Comparison of ENCODE assay signal across 27 cellular contexts in the genomic region with DNA sequence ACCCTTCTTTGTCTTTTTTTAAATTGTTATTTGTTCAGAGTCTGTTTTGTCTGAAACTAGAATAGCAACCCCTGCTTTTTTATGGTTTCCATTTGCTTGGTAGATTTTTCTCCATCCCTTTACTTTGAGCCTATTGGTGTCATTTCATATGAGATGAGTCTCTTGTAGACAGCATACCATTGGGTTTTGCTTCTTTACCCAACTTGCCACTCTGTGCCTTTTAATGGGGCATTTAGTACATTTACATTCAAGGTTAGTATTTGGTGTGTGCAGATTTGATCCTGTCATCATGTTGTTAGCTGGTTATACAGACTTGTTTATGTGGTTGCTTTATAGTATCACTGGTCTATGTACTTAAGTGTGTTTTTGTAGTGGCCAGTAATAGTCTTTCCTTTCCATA. TPM values are rescaled to one million over a fixed set of nuclear protein-coding genes. Genes with fewer than 3 reads are reported as not detected.
DNase-seq lines count a peak whose midpoint lies in the region; ATAC-seq, FAIRE-seq and TF ChIP-seq lines count a peak whose summit lies in the region.
"Had no signal": no experiment of that assay in that cellular context is flagged by ENCODE, and none has a peak within 500 bp of the region (broad histone marks: within the 10 kb centered on the region; RNA-seq: fewer than 3 reads in every experiment).

No MANE protein-coding gene starts in this region.

- DNase-seq in HCT116 (ENCODE audit: low read depth, low spot score), result no peak
- DNase-seq in adipocyte (ENCODE audit: low read depth), result no peak
- DNase-seq in GM12878 (ENCODE audit: low read depth, low spot score), result no peak
- DNase-seq in activated CD8-positive, alpha-beta T cell treated with anti-CD3 and anti-CD28 coated beads for 36 hours, result no peak
- DNase-seq: 8988T; ACHN; BE2C; C1 segment of cervical spinal cord; CD4-positive, alpha-beta memory T cell; CD4-positive, CD25-positive, alpha-beta regulatory T cell; CD8-positive, alpha-beta memory T cell; COR-L47; DMS 273 treated with DMSO at 0.1 percent for 48 hours; DMS153; DMS53; DMS79; DND-41; GF-D8 had no signal

- in situ Hi-C loops in GM12878 (cut with MboI), result no loop called here

- H3K36me3 ChIP-seq in HCT116 (ENCODE audit: control insufficient read depth in 1 of 2, insufficient read depth in 2 of 2, low read length in 2 of 2) (no peaks in the 10 kb centered on the region), adipocyte (ENCODE audit: control insufficient read depth, insufficient read depth, low read length, severe bottlenecking) (no peaks in the 10 kb centered on the region), GM12878 (ENCODE audit: control insufficient read depth in 2 of 2, insufficient read depth in 2 of 2, low read length in 1 of 2) (no peaks in the 10 kb centered on the region; a peak in 2 of 4 replicates)
- H3K36me3 ChIP-seq: BE2C had no signal

- no peaks in the 10 kb centered on the region for H3K27me3 Mint-ChIP-seq in activated CD8-positive, alpha-beta T cell treated with anti-CD3 and anti-CD28 coated beads for 36 hours
- H3K27me3 Mint-ChIP-seq: CD4-positive, alpha-beta memory T cell; CD4-positive, CD25-positive, alpha-beta regulatory T cell; CD8-positive, alpha-beta memory T cell had no signal

- no peak for TF ChIP-seq CTCF in HCT116 (IDR thresholded peaks at IDR 0.05 in 2 of 3, conservative IDR thresholded peaks at IDR 0.05 in 1 of 3; ENCODE audit: borderline replicate concordance in 1 of 3, insufficient read depth in 1 of 3, low read depth in 2 of 3, low read length in 2 of 3)
- no peak for TF ChIP-seq CTCF in GM12878 (IDR thresholded peaks at IDR 0.05 in 2 of 3, conservative IDR thresholded peaks at IDR 0.05 in 1 of 3; ENCODE audit: control insufficient read depth in 2 of 3, extremely low read depth in 1 of 3, insufficient read depth in 1 of 3, low read depth in 3 of 3, low read length in 3 of 3)
- no peak for TF ChIP-seq CTCF in activated CD8-positive, alpha-beta T cell treated with anti-CD3 and anti-CD28 coated beads for 36 hours (IDR thresholded peaks at IDR 0.05)

- TF ChIP-seq RAD21 in HCT116 (IDR thresholded peaks at IDR 0.05; ENCODE audit: low read depth) (no peak), GM12878 (IDR thresholded peaks at IDR 0.05; ENCODE audit: insufficient read depth, low read depth, low read length) (no peak)

- H3K36me3 Mint-ChIP-seq in activated CD8-positive, alpha-beta T cell treated with anti-CD3 and anti-CD28 coated beads for 36 hours (ENCODE audit: low read depth), result peaks cover 55% of the 10 kb centered on the region

- TF ChIP-seq EP300 in GM12878 (IDR thresholded peaks at IDR 0.05; ENCODE audit: borderline replicate concordance in 1 of 2, control insufficient read depth in 1 of 2, low read depth in 2 of 2, low read length in 2 of 2), result no peak

- H3K27me3 ChIP-seq in HCT116 (ENCODE audit: insufficient read depth, low read length) (no peaks in the 10 kb centered on the region), adipocyte (replicated peaks; ENCODE audit: control insufficient read depth, insufficient read depth, low read length) (no peaks in the 10 kb centered on the region), GM12878 (replicated peaks in 1 of 2; ENCODE audit: control insufficient read depth in 2 of 2, insufficient read depth in 2 of 2, low read length in 1 of 2) (no peaks in the 10 kb centered on the region)
- H3K27me3 ChIP-seq: BE2C, BLaER1 had no signal

- SMC1A ChIA-PET in GM12878 (lab: Charles Lee; ENCODE audit: uncharacterized antibody, unreplicated experiment), result interaction anchor here (0.8 to 2.0 kb wide), 4 partner anchors 9 to 142 kb away, joined by 3 to 6 read pairs (median 4); no protein-coding TSS in a partner anchor

- no peak overlapping the region for H3K9ac ChIP-seq in HCT116 (ENCODE audit: low read length)
- no peak overlapping the region for H3K9ac ChIP-seq in adipocyte (ENCODE audit: low read length)
- H3K9ac ChIP-seq in GM12878 (ENCODE audit: control insufficient read depth, insufficient read depth, low read length), result no peak overlapping the region
- H3K9ac ChIP-seq: BLaER1 had no signal

- TF ChIP-seq POLR2A in HCT116 (IDR thresholded peaks at IDR 0.05; ENCODE audit: borderline replicate concordance, extremely low read depth, insufficient read depth, insufficient read length), result no peak
- no peak for TF ChIP-seq POLR2A in GM12878 (IDR thresholded peaks at IDR 0.05; ENCODE audit: low read depth, low read length)

- BruUV-seq in HCT116 (replicated peaks; lab: Mats Ljungman, UMichigan) (no TSS peak), GM12878 (replicated peaks; lab: Mats Ljungman, UMichigan) (no TSS peak)

- RAD21 ChIA-PET in HCT116 (lab: Charles Lee; ENCODE audit: low non-redundant PET in 1 of 2, low total read pairs in 2 of 2, uncharacterized antibody in 2 of 2, unreplicated experiment in 2 of 2), result no interaction called here
- RAD21 ChIA-PET in GM12878 (lab: Charles Lee; ENCODE audit: unreplicated experiment), result interaction anchor here (1.0 kb wide), 1 partner anchor 146 kb away, joined by 3 read pairs; no protein-coding TSS in a partner anchor

- H3K4me1 Mint-ChIP-seq in activated CD8-positive, alpha-beta T cell treated with anti-CD3 and anti-CD28 coated beads for 36 hours (ENCODE audit: low read depth), result no peaks in the 10 kb centered on the region
- H3K4me1 Mint-ChIP-seq: CD14-positive monocyte; CD4-positive, CD25-positive, alpha-beta regulatory T cell; CD8-positive, alpha-beta memory T cell had no signal

- H4K20me1 ChIP-seq in HCT116 (ENCODE audit: insufficient read depth) (no peaks in the 10 kb centered on the region), GM12878 (ENCODE audit: control insufficient read depth, insufficient read depth) (no peaks in the 10 kb centered on the region)
- H4K20me1 ChIP-seq: BLaER1 had no signal

- FAIRE-seq in GM12878 (lab: Jason Lieb, UNC), result no peak
- FAIRE-seq: A204.1, G401.6, GM19239 had no signal

- no peak overlapping the region for H3K4me2 ChIP-seq in HCT116 (ENCODE audit: low read length)
- no peak overlapping the region for H3K4me2 ChIP-seq in GM12878 (ENCODE audit: control insufficient read depth, insufficient read depth)
- H3K4me2 ChIP-seq: BLaER1 had no signal

- H3K27ac Mint-ChIP-seq in activated CD8-positive, alpha-beta T cell treated with anti-CD3 and anti-CD28 coated beads for 36 hours, result no peak overlapping the region
- H3K27ac Mint-ChIP-seq: CD14-positive monocyte; CD4-positive, alpha-beta memory T cell; CD4-positive, CD25-positive, alpha-beta regulatory T cell; CD8-positive, alpha-beta memory T cell had no signal

- no peaks in the 10 kb centered on the region; the same call in 1 of the 2 replicates for H3K9me2 ChIP-seq in HCT116 (ENCODE audit: insufficient read depth)

- ATAC-seq in HCT116 (no peak), GM12878 (no peak), HG02571 (IDR thresholded peaks at IDR 0.05; ENCODE audit: unreplicated experiment) (no peak), GM21576 (IDR thresholded peaks at IDR 0.05; ENCODE audit: unreplicated experiment) (no peak)
- no peak for ATAC-seq in activated CD8-positive, alpha-beta T cell treated with anti-CD3 and anti-CD28 coated beads for 36 hours

- no peaks in the 10 kb centered on the region for H3K79me2 ChIP-seq in HCT116 (ENCODE audit: insufficient read depth, low read length)
- no peaks in the 10 kb centered on the region for H3K79me2 ChIP-seq in GM12878 (ENCODE audit: control insufficient read depth, insufficient read depth, low read length)

- H3K9me3 Mint-ChIP-seq in activated CD8-positive, alpha-beta T cell treated with anti-CD3 and anti-CD28 coated beads for 36 hours, result peaks cover 20% of the 10 kb centered on the region

- POLR2A ChIA-PET in HCT116 (lab: Charles Lee) (no interaction called here), GM12878 (lab: Charles Lee) (no interaction called here)
- POLR2A ChIA-PET in activated CD8-positive, alpha-beta T cell treated with anti-CD3 and anti-CD28 coated beads for 36 hours (lab: Charles Lee), result no interaction called here

- H3K4me3 ChIP-seq in HCT116 (replicated peaks in 1 of 2; ENCODE audit: low read depth in 1 of 2, low read length in 2 of 2), result no peak overlapping the region
- peak overlapping the region; percentile 19 for H3K4me3 ChIP-seq in adipocyte (ENCODE audit: low read length)
- H3K4me3 ChIP-seq in GM12878, result no peak overlapping the region
- H3K4me3 ChIP-seq: BLaER1 had no signal

- intact Hi-C loops in HCT116 (cut with micrococcal nuclease) (no loop called here), GM12878 (cut with micrococcal nuclease; ENCODE audit: unreplicated experiment) (no loop called here)
- intact Hi-C loops in activated CD8-positive, alpha-beta T cell treated with anti-CD3 and anti-CD28 coated beads for 36 hours (cut with micrococcal nuclease), result no loop called here

- no peak overlapping the region for H2AFZ ChIP-seq in HCT116 (ENCODE audit: low read depth, low read length, poor library complexity, severe bottlenecking)
- no peak overlapping the region for H2AFZ ChIP-seq in GM12878 (ENCODE audit: control insufficient read depth, low read depth, low read length)

- H3K27ac ChIP-seq in HCT116 (ENCODE audit: low read depth, low read length), result no peak overlapping the region
- H3K27ac ChIP-seq in GM12878 (ENCODE audit: control insufficient read depth, insufficient read depth), result no peak overlapping the region
- H3K27ac ChIP-seq: BLaER1 had no signal

- CTCF ChIA-PET in HCT116 (lab: Charles Lee), result no interaction called here
- CTCF ChIA-PET in GM12878 (lab: Yijun Ruan, JAX), result interaction anchor here (1.5 kb wide), 1 partner anchor 159 kb away, joined by 5 read pairs; no protein-coding TSS in a partner anchor
- CTCF ChIA-PET in activated CD8-positive, alpha-beta T cell treated with anti-CD3 and anti-CD28 coated beads for 36 hours (lab: Charles Lee), result no interaction called here

- peaks cover 0 to 5% of the 10 kb centered on the region in 2 experiments; a peak in 1 of 4 replicates for H3K9me3 ChIP-seq in HCT116 (ENCODE audit: control insufficient read depth in 1 of 2, insufficient read depth in 1 of 2, low read depth in 1 of 2, low read length in 2 of 2)
- H3K9me3 ChIP-seq in adipocyte (ENCODE audit: control insufficient read depth, low read length), result peaks cover 26% of the 10 kb centered on the region
- H3K9me3 ChIP-seq in GM12878 (replicated peaks; ENCODE audit: control insufficient read depth, insufficient read depth, low read length), result peaks cover 3% of the 10 kb centered on the region; the same call in 2 of the 3 replicates
- H3K9me3 ChIP-seq: BE2C had no signal

- H3K4me1 ChIP-seq in HCT116 (ENCODE audit: control insufficient read depth in 1 of 2, insufficient read depth in 2 of 2, low read length in 2 of 2), result no peaks in the 10 kb centered on the region
- H3K4me1 ChIP-seq in adipocyte (ENCODE audit: control insufficient read depth, insufficient read depth, low read length), result no peaks in the 10 kb centered on the region
- H3K4me1 ChIP-seq in GM12878 (ENCODE audit: control insufficient read depth, insufficient read depth, low read length), result no peaks in the 10 kb centered on the region
- H3K4me1 ChIP-seq: BE2C, BLaER1 had no signal

- H3K4me3 Mint-ChIP-seq in activated CD8-positive, alpha-beta T cell treated with anti-CD3 and anti-CD28 coated beads for 36 hours, result no peak overlapping the region
- H3K4me3 Mint-ChIP-seq: CD14-positive monocyte; CD4-positive, alpha-beta memory T cell; CD4-positive, CD25-positive, alpha-beta regulatory T cell; CD8-positive, alpha-beta memory T cell had no signal

RNA-seq across cellular contexts. Expression of gene CCDC15, which starts 28.0 kb away (rescaled TPM):
- 2.4 TPM for total RNA-seq in HCT116 (2021; ENCODE audit: unreplicated experiment)
- polyA plus RNA-seq in HCT116 (2012), result 0.64 and 0.78 TPM in 2 replicates
- total RNA-seq in GM12878 (2013; cell fraction: nucleolus; rRNA removed), result 11.6 and 13.0 TPM in 2 replicates
- 3.2 and 3.3 TPM in 2 replicates for total RNA-seq in GM12878 (2014; rRNA removed)
- 5.3 and 5.4 TPM in 2 replicates for total RNA-seq in GM12878 (2014; rRNA removed; fragmentation: Illumina TruSeq; extraction: Trizol)
- 2.3 and 3.2 TPM in 2 replicates for total RNA-seq in GM12878 (2021)
- polyA plus RNA-seq in GM12878 (2011; ENCODE audit: low read depth), result 0.91 TPM
- polyA plus RNA-seq in GM12878 (2011; rRNA removed), result 3.4 and 5.9 TPM in 2 replicates
- polyA plus RNA-seq in GM12878 (2011; cell fraction: cytosol; rRNA removed), result 1.4 and 1.5 TPM in 2 replicates
- 3.2 and 3.3 TPM in 2 replicates for polyA plus RNA-seq in GM12878 (2011; cell fraction: nucleus; rRNA removed)
- polyA plus RNA-seq in GM12878 (2012), result 0.96 and 1.7 TPM in 2 replicates
- polyA plus RNA-seq in GM12878 (2014; fragmentation: Illumina TruSeq; extraction: Trizol), result 3.8 and 5.7 TPM in 2 replicates
- polyA plus RNA-seq in GM12878 (2014; fragmentation: Nextera tagmentation; extraction: Ambion mirVana), result 1 to 10 TPM; 2.0 to 2.8 TPM
- 1.6 and 2.1 TPM in 2 replicates for polyA plus RNA-seq in GM12878 (2014; rRNA removed)
- 1 to 10 TPM; 4.1 to 4.4 TPM for polyA plus RNA-seq in GM12878 (2016; fragmentation: Nextera tagmentation; extraction: Ambion mirVana)
- polyA minus RNA-seq in GM12878 (2011; rRNA and poly(A)+ RNA removed), result 3.2 and 3.5 TPM in 2 replicates
- 1.5 and 1.7 TPM in 2 replicates for polyA minus RNA-seq in GM12878 (2011; cell fraction: cytosol; rRNA and poly(A)+ RNA removed)
- polyA minus RNA-seq in GM12878 (2011; cell fraction: nucleus; rRNA and poly(A)+ RNA removed), result 6.0 and 8.2 TPM in 2 replicates
- 1 to 10 TPM; 4.2 to 4.8 TPM for total RNA-seq in activated CD8-positive, alpha-beta T cell treated with anti-CD3 and anti-CD28 coated beads for 36 hours

RNA-seq across cellular contexts. Expression of gene HEPACAM, which starts 46.2 kb away (rescaled TPM):
- total RNA-seq in HCT116 (2021; ENCODE audit: unreplicated experiment), result not detected
- not detected in 2 replicates for polyA plus RNA-seq in HCT116 (2012)
- total RNA-seq in GM12878 (2013; cell fraction: nucleolus; rRNA removed), result not detected in 2 replicates
- not detected in 2 replicates for total RNA-seq in GM12878 (2014; rRNA removed)
- not detected in 2 replicates for total RNA-seq in GM12878 (2014; rRNA removed; fragmentation: Illumina TruSeq; extraction: Trizol)
- total RNA-seq in GM12878 (2021), result 0.08 TPM in 1 of 2 replicates, not detected in the other
- polyA plus RNA-seq in GM12878 (2011; ENCODE audit: low read depth), result not detected
- 0.03 TPM in 1 of 2 replicates, not detected in the other for polyA plus RNA-seq in GM12878 (2011; rRNA removed)
- polyA plus RNA-seq in GM12878 (2011; cell fraction: cytosol; rRNA removed), result 0.05 and 0.09 TPM in 2 replicates
- polyA plus RNA-seq in GM12878 (2011; cell fraction: nucleus; rRNA removed), result not detected in 2 replicates
- polyA plus RNA-seq in GM12878 (2012), result not detected in 2 replicates
- polyA plus RNA-seq in GM12878 (2014; fragmentation: Illumina TruSeq; extraction: Trizol), result not detected in 2 replicates
- polyA plus RNA-seq in GM12878 (2014; fragmentation: Nextera tagmentation; extraction: Ambion mirVana), result not detected
- not detected in 2 replicates for polyA plus RNA-seq in GM12878 (2014; rRNA removed)
- not detected for polyA plus RNA-seq in GM12878 (2016; fragmentation: Nextera tagmentation; extraction: Ambion mirVana)
- not detected in 2 replicates for polyA minus RNA-seq in GM12878 (2011; rRNA and poly(A)+ RNA removed)
- polyA minus RNA-seq in GM12878 (2011; cell fraction: cytosol; rRNA and poly(A)+ RNA removed), result not detected in 2 replicates
- polyA minus RNA-seq in GM12878 (2011; cell fraction: nucleus; rRNA and poly(A)+ RNA removed), result not detected in 2 replicates
- total RNA-seq in activated CD8-positive, alpha-beta T cell treated with anti-CD3 and anti-CD28 coated beads for 36 hours, result under 1 TPM in 1 of 2 experiments, not detected in 1; 0.11 TPM
- total RNA-seq: A673; CD4-positive, alpha-beta memory T cell; CD4-positive, CD25-positive, alpha-beta regulatory T cell; CD8-positive, alpha-beta memory T cell; Daoy had no signal
- polyA plus RNA-seq: CD14-positive monocyte; CD4-positive, alpha-beta memory T cell; CD4-positive, CD25-positive, alpha-beta regulatory T cell; CD8-positive, alpha-beta memory T cell had no signal

Comparison
In these comparisons a context has a peak if more than half of its experiments do, and no peak if none do; other contexts are left out.
1. Of the 18 proteins assayed by ChIP-seq in both GM12878 and HCT116: peak only in GM12878: none; only in HCT116: CBX3; in both: none; in neither: 17.